In genomic region chr10:99442394-99442793, GRCh38 we compare ENCODE assay signal across 29 cellular contexts.
"Had no signal": no experiment of that assay in that cellular context is flagged by ENCODE, and none has a peak within 500 bp of the region (broad histone marks: within the 10 kb centered on the region; RNA-seq: fewer than 3 reads in every experiment).

No MANE protein-coding gene starts in this region.

- H3K4me3 Mint-ChIP-seq: naive thymus-derived CD8-positive, alpha-beta T cell; nephron; stimulated activated naive B cell treated with anti-CD40 and anti-IgM and Interleukin-4, amounts not matched to agents 10 μg/mL and 1 μg/mL and 100 μg/mL, for 72 hours had no signal

- ATAC-seq: left cardiac atrium; left lobe of liver; lower lobe of right lung; naive thymus-derived CD8-positive, alpha-beta T cell; pancreas; right cardiac atrium; sciatic nerve; stimulated activated naive B cell treated with anti-CD40 and anti-IgM and Interleukin-4, amounts not matched to agents 10 μg/mL and 1 μg/mL and 100 μg/mL, for 72 hours; stimulated activated naive CD8-positive, alpha-beta T cell treated with anti-CD3 and anti-CD28 coated beads, Interleukin-15, Interleukin-2, amounts not matched to agents 100 U/mL and 50 U/mL, for 24 hours had no signal

- H3K4me1 Mint-ChIP-seq: naive thymus-derived CD8-positive, alpha-beta T cell; nephron; stimulated activated naive B cell treated with anti-CD40 and anti-IgM and Interleukin-4, amounts not matched to agents 10 μg/mL and 1 μg/mL and 100 μg/mL, for 72 hours had no signal

- H3K4me1 ChIP-seq: lower lobe of right lung, pancreas, prostate gland, stomach, testis, thyroid gland, transverse colon, vagina had no signal

- H3K9me3 ChIP-seq: lower lobe of right lung, prostate gland, stomach, testis, thyroid gland, transverse colon, upper lobe of left lung, vagina had no signal

- H3K27me3 ChIP-seq: pancreas, testis, thyroid gland, transverse colon, upper lobe of left lung, vagina had no signal

- H3K4me3 ChIP-seq: lower lobe of right lung, pancreas, prostate gland, skin epidermis, stomach, testis, thyroid gland, transverse colon, upper lobe of left lung, vagina had no signal

- H3K9me3 Mint-ChIP-seq: naive thymus-derived CD8-positive, alpha-beta T cell; nephron; stimulated activated naive B cell treated with anti-CD40 and anti-IgM and Interleukin-4, amounts not matched to agents 10 μg/mL and 1 μg/mL and 100 μg/mL, for 72 hours had no signal

- H3K27ac Mint-ChIP-seq: naive thymus-derived CD8-positive, alpha-beta T cell; nephron; stimulated activated naive B cell treated with anti-CD40 and anti-IgM and Interleukin-4, amounts not matched to agents 10 μg/mL and 1 μg/mL and 100 μg/mL, for 72 hours had no signal

- H3K36me3 ChIP-seq: pancreas, prostate gland, thyroid gland, transverse colon, vagina had no signal

- H3K36me3 Mint-ChIP-seq: naive thymus-derived CD8-positive, alpha-beta T cell; stimulated activated naive B cell treated with anti-CD40 and anti-IgM and Interleukin-4, amounts not matched to agents 10 μg/mL and 1 μg/mL and 100 μg/mL, for 72 hours had no signal

- H3K27ac ChIP-seq: lower lobe of right lung, pancreas, prostate gland, skin epidermis, stomach, testis, thyroid gland, transverse colon, upper lobe of left lung, vagina had no signal

- DNase-seq: hypothalamus; islet precursor cell; left cardiac atrium; lower lobe of right lung; mammary epithelial cell; mesenchymal stem cell; naive thymus-derived CD8-positive, alpha-beta T cell; nucleus accumbens; pancreas; posterior cingulate gyrus; retina; right cardiac atrium; stimulated activated CD4-positive, alpha-beta T cell treated with anti-CD3 and anti-CD28 coated beads, Interleukin-12 subunit alpha, Interleukin-12 subunit beta, amount 100 ng/mL, for 4 hours; stimulated activated CD4-positive, alpha-beta T cell treated with anti-CD3 and anti-CD28 coated beads, Interleukin-15, amount 100 ng/mL, for 24 hours; stimulated activated CD4-positive, alpha-beta T cell treated with anti-CD3 and anti-CD28 coated beads, Interleukin-2, amount 100 ng/mL, for 24 hours; stimulated activated CD4-positive, alpha-beta T cell treated with anti-CD3 and anti-CD28 coated beads, Interleukin-4, amount 100 ng/mL, for 1 hour; stimulated activated naive B cell treated with anti-CD40 and anti-IgM and Interleukin-4, amounts not matched to agents 10 μg/mL and 1 μg/mL and 100 μg/mL, for 72 hours; stimulated activated naive CD8-positive, alpha-beta T cell treated with anti-CD3 and anti-CD28 coated beads, Interleukin-15, Interleukin-2, amounts not matched to agents 100 U/mL and 50 U/mL, for 24 hours; stomach; testis; thyroid gland; transverse colon; upper lobe of left lung had no signal
